ENCODE assay signal across 17 cellular contexts in genomic region chr4:111230265-111230664, GRCh38.
"Had no signal": no experiment of that assay in that cellular context is flagged by ENCODE, and none has a peak within 500 bp of the region (broad histone marks: within the 10 kb centered on the region; RNA-seq: fewer than 3 reads in every experiment).

No MANE protein-coding gene starts in this region.

- H3K4me1 Mint-ChIP-seq: immature natural killer cell; nephron progenitor cell; stimulated activated naive CD8-positive, alpha-beta T cell treated with anti-CD3 and anti-CD28 coated beads, Interleukin-15, amount 100 ng/mL, for 72 hours had no signal

- H3K4me3 Mint-ChIP-seq: activated naive CD4-positive, alpha-beta T cell treated with anti-CD3 and anti-CD28 coated beads for 36 hours; immature natural killer cell; nephron progenitor cell; stimulated activated naive CD8-positive, alpha-beta T cell treated with anti-CD3 and anti-CD28 coated beads, Interleukin-15, amount 100 ng/mL, for 72 hours; type B pancreatic cell had no signal

- H3K27ac Mint-ChIP-seq: activated naive CD4-positive, alpha-beta T cell treated with anti-CD3 and anti-CD28 coated beads for 36 hours; activated T-helper 2 cell treated with anti-CD3 and anti-CD28 coated beads, Interferon-gamma antibody, Interleukin-2, Interleukin-4, amounts not matched to agents 10 μg/mL and 5 μg/mL and 100 μg/mL, durations not matched to agents 14 hours and 24 hours and 36 hours; immature natural killer cell; nephron progenitor cell; stimulated activated naive CD8-positive, alpha-beta T cell treated with anti-CD3 and anti-CD28 coated beads, Interleukin-15, amount 100 ng/mL, for 72 hours; type B pancreatic cell had no signal

- H3K36me3 Mint-ChIP-seq: immature natural killer cell, type B pancreatic cell had no signal

- ATAC-seq: body of pancreas; foreskin keratinocyte; right lobe of liver; stimulated activated naive CD8-positive, alpha-beta T cell treated with anti-CD3 and anti-CD28 coated beads, Interleukin-15, amount 100 ng/mL, for 72 hours had no signal

- DNase-seq: activated CD4-positive, alpha-beta T cell treated with anti-CD3 and anti-CD28 coated beads for 1 hour; activated CD4-positive, alpha-beta T cell treated with anti-CD3 and anti-CD28 coated beads, Interleukin-2, amount 50 U/mL, for 48 hours; activated naive CD4-positive, alpha-beta T cell treated with anti-CD3 and anti-CD28 coated beads for 36 hours; body of pancreas; central memory CD4-positive, alpha-beta T cell; colonic mucosa; foreskin keratinocyte; glutamatergic neuron; immature natural killer cell; nephron progenitor cell; right lobe of liver; spleen; stimulated activated naive CD8-positive, alpha-beta T cell treated with anti-CD3 and anti-CD28 coated beads, Interleukin-15, amount 100 ng/mL, for 72 hours; T-helper 9 cell had no signal

- H3K9me3 Mint-ChIP-seq: activated T-helper 2 cell treated with anti-CD3 and anti-CD28 coated beads, Interferon-gamma antibody, Interleukin-2, Interleukin-4, amounts not matched to agents 10 μg/mL and 5 μg/mL and 100 μg/mL, durations not matched to agents 14 hours and 24 hours and 36 hours; nephron progenitor cell had no signal

- H3K27me3 Mint-ChIP-seq: stimulated activated naive CD8-positive, alpha-beta T cell treated with anti-CD3 and anti-CD28 coated beads, Interleukin-15, amount 100 ng/mL, for 72 hours had no signal

- H3K27ac ChIP-seq: body of pancreas, colonic mucosa, foreskin keratinocyte, prostate gland, right lobe of liver, spleen had no signal

- H3K4me3 ChIP-seq: body of pancreas, colonic mucosa, prostate gland, right lobe of liver, spleen had no signal
